ENCODE assay signal across 8 cellular contexts in genomic region chr1:11980676-11980972, GRCh38. TPM values are rescaled to one million over a fixed set of nuclear protein-coding genes. Genes with fewer than 3 reads are reported as not detected.
DNase-seq lines count a peak whose midpoint lies in the region; ATAC-seq and TF ChIP-seq lines count a peak whose summit lies in the region.

No MANE protein-coding gene starts in this region.

- no peaks in the 10 kb centered on the region for H3K9me3 Mint-ChIP-seq in activated T-helper 2 cell treated with anti-CD3 and anti-CD28 coated beads, Interferon-gamma antibody, Interleukin-2, Interleukin-4, amounts not matched to agents 10 μg/mL and 5 μg/mL and 100 μg/mL, durations not matched to agents 14 hours and 24 hours and 36 hours
- H3K9me3 Mint-ChIP-seq in immature natural killer cell = no peaks in the 10 kb centered on the region

- peak overlapping the region; percentile 84; the same call in 1 of the 2 replicates for H2AFZ ChIP-seq in SK-N-SH (ENCODE audit: low read depth)

- H3K4me1 Mint-ChIP-seq in activated T-helper 2 cell treated with anti-CD3 and anti-CD28 coated beads, Interferon-gamma antibody, Interleukin-2, Interleukin-4, amounts not matched to agents 10 μg/mL and 5 μg/mL and 100 μg/mL, durations not matched to agents 14 hours and 24 hours and 36 hours (ENCODE audit: low read depth) = peaks cover 29% of the 10 kb centered on the region
- peaks cover 41 to 52% of the 10 kb centered on the region in 2 donors for H3K4me1 Mint-ChIP-seq in immature natural killer cell

- DNase-seq in SK-N-SH = no peak
- DNase-seq in activated T-helper 2 cell treated with anti-CD3 and anti-CD28 coated beads, Interferon-gamma antibody, Interleukin-2, Interleukin-4, amounts not matched to agents 10 μg/mL and 5 μg/mL and 100 μg/mL, durations not matched to agents 14 hours and 24 hours and 36 hours (ENCODE audit: low spot score) = no peak
- DNase-seq in immature natural killer cell = no peak
- DNase-seq in suprapubic skin (ENCODE audit: low spot score in 2 of 2) = no peak

- CTCF ChIA-PET in SK-N-SH (lab: Yijun Ruan, JAX) = interaction anchor here (0.7 to 2.4 kb wide), 8 partner anchors 13 to 142 kb away, joined by 3 to 9 read pairs (median 3); no protein-coding TSS in a partner anchor

- H3K4me3 ChIP-seq in SK-N-SH (ENCODE audit: low read depth in 2 of 2, low read length in 1 of 2) (peak overlapping the region; percentile 80 to 96), suprapubic skin (peak overlapping the region; percentile 98)

- 0 out of 2 replicates have a peak, but pooled peaks cover 6% of the 10 kb centered on the region for H4K20me1 ChIP-seq in SK-N-SH (ENCODE audit: insufficient read depth)

- intact Hi-C loops in activated T-helper 2 cell treated with anti-CD3 and anti-CD28 coated beads, Interferon-gamma antibody, Interleukin-2, Interleukin-4, amounts not matched to agents 10 μg/mL and 5 μg/mL and 100 μg/mL, durations not matched to agents 14 hours and 24 hours and 36 hours (cut with micrococcal nuclease) = loop anchor here (2.0 to 5.0 kb wide), 3 partner anchors 38 to 73 kb away; partner anchors contain the start of genes MIIP and PLOD1

- TF ChIP-seq POLR2A in suprapubic skin (IDR thresholded peaks at IDR 0.05) (no peak), GM18505 (IDR thresholded peaks at IDR 0.05; ENCODE audit: borderline replicate concordance, extremely low read depth, insufficient read depth, insufficient read length) (no peak)

- peak overlapping the region; percentile 99 for H3K4me2 ChIP-seq in SK-N-SH

- H3K9me3 ChIP-seq in SK-N-SH (no peaks in the 10 kb centered on the region), suprapubic skin (no peaks in the 10 kb centered on the region)

- H3K27ac Mint-ChIP-seq in activated T-helper 2 cell treated with anti-CD3 and anti-CD28 coated beads, Interferon-gamma antibody, Interleukin-2, Interleukin-4, amounts not matched to agents 10 μg/mL and 5 μg/mL and 100 μg/mL, durations not matched to agents 14 hours and 24 hours and 36 hours = peak overlapping the region; percentile 97
- peak overlapping the region; percentile 87 to 98 (median 94) for H3K27ac Mint-ChIP-seq in immature natural killer cell

- no peak for TF ChIP-seq EP300 in SK-N-SH (IDR thresholded peaks at IDR 0.05; ENCODE audit: borderline replicate concordance in 1 of 2, low read depth in 1 of 2, low read length in 1 of 2)
- TF ChIP-seq EP300 in suprapubic skin (IDR thresholded peaks at IDR 0.05) = no peak

- H3K27me3 Mint-ChIP-seq in activated T-helper 2 cell treated with anti-CD3 and anti-CD28 coated beads, Interferon-gamma antibody, Interleukin-2, Interleukin-4, amounts not matched to agents 10 μg/mL and 5 μg/mL and 100 μg/mL, durations not matched to agents 14 hours and 24 hours and 36 hours (ENCODE audit: low read depth) = no peaks in the 10 kb centered on the region
- H3K27me3 Mint-ChIP-seq in immature natural killer cell (ENCODE audit: low read depth in 3 of 3) = peaks cover 0 to 11% (median 0%) of the 10 kb centered on the region in 3 donors

- no peak for TF ChIP-seq RAD21 in SK-N-SH (IDR thresholded peaks at IDR 0.05; ENCODE audit: low read length)

- TF ChIP-seq CTCF in SK-N-SH (IDR thresholded peaks at IDR 0.05) = no peak
- TF ChIP-seq CTCF in suprapubic skin (IDR thresholded peaks at IDR 0.05) = no peak

- ATAC-seq in SK-N-SH treated with all-trans-retinoic acid at 6 μM for 48 hours (no peak), GM18505 (IDR thresholded peaks at IDR 0.05; ENCODE audit: unreplicated experiment) (no peak), GM21737 (IDR thresholded peaks at IDR 0.05; ENCODE audit: unreplicated experiment) (no peak), GM18868 (IDR thresholded peaks at IDR 0.05; ENCODE audit: unreplicated experiment) (no peak)

- H3K9me2 ChIP-seq in SK-N-SH = no peaks in the 10 kb centered on the region

- H3K4me1 ChIP-seq in SK-N-SH (ENCODE audit: control insufficient read depth in 1 of 2, insufficient read depth in 2 of 2, low read depth in 1 of 2, low read length in 1 of 2) (peaks cover 27 to 34% of the 10 kb centered on the region in 2 experiments; a peak in 2 of 4 replicates), suprapubic skin (peaks cover 65% of the 10 kb centered on the region)

- POLR2A ChIA-PET in SK-N-SH (lab: Yijun Ruan, JAX) = interaction anchor here (0.5 to 3.5 kb wide), 7 partner anchors 30 to 398 kb away, joined by 3 to 37 read pairs (median 4); partner anchors contain the start of gene MIIP

- peaks cover 26% of the 10 kb centered on the region for H3F3A ChIP-seq in SK-N-SH (replicated peaks; ENCODE audit: insufficient read depth)

- H3K36me3 ChIP-seq in SK-N-SH (replicated peaks in 1 of 2; ENCODE audit: control insufficient read depth in 1 of 2, insufficient read depth in 2 of 2, low read length in 1 of 2) = peaks cover 22 to 28% of the 10 kb centered on the region in 2 experiments
- H3K36me3 ChIP-seq in suprapubic skin = peaks cover 27% of the 10 kb centered on the region

- H3K4me3 Mint-ChIP-seq in activated T-helper 2 cell treated with anti-CD3 and anti-CD28 coated beads, Interferon-gamma antibody, Interleukin-2, Interleukin-4, amounts not matched to agents 10 μg/mL and 5 μg/mL and 100 μg/mL, durations not matched to agents 14 hours and 24 hours and 36 hours (ENCODE audit: low read depth) = peak overlapping the region; percentile 96
- H3K4me3 Mint-ChIP-seq in immature natural killer cell = peak overlapping the region; percentile 91 to 97 (median 96)

- H3K36me3 Mint-ChIP-seq in activated T-helper 2 cell treated with anti-CD3 and anti-CD28 coated beads, Interferon-gamma antibody, Interleukin-2, Interleukin-4, amounts not matched to agents 10 μg/mL and 5 μg/mL and 100 μg/mL, durations not matched to agents 14 hours and 24 hours and 36 hours (ENCODE audit: low read depth) = peaks cover 30% of the 10 kb centered on the region
- peaks cover 0 to 8% (median 7%) of the 10 kb centered on the region in 3 donors for H3K36me3 Mint-ChIP-seq in immature natural killer cell

- no peaks in the 10 kb centered on the region for H3K27me3 ChIP-seq in SK-N-SH (ENCODE audit: insufficient read depth)
- no peaks in the 10 kb centered on the region for H3K27me3 ChIP-seq in suprapubic skin

- H3K79me2 ChIP-seq in SK-N-SH (ENCODE audit: insufficient read depth) = peaks cover 50% of the 10 kb centered on the region

- peak overlapping the region; percentile 78 to 85 for H3K27ac ChIP-seq in SK-N-SH (ENCODE audit: low read depth in 2 of 2, low read length in 1 of 2)
- H3K27ac ChIP-seq in suprapubic skin = peak overlapping the region; percentile 98

- WGBS in SK-N-SH (ENCODE audit: low lambda C conversion rate) = under 1% methylated on average over 12 of the region's 12 CpGs
- WGBS in suprapubic skin = 1% methylated on average over 12 of the region's 12 CpGs

- H3K9ac ChIP-seq in SK-N-SH = peak overlapping the region; percentile 95

TF ChIP-seq in SK-N-SH, 30 proteins besides CTCF, POLR2A, EP300 and RAD21 (continues in another document):
- TF ChIP-seq MXI1 (IDR thresholded peaks at IDR 0.05; ENCODE audit: low read depth, low read length) (no peak; the same call in 1 of the 2 replicates), EZH2phosphoT487 (IDR thresholded peaks at IDR 0.05; ENCODE audit: borderline replicate concordance, low read depth) (no peak), TEAD4 (IDR thresholded peaks at IDR 0.05; ENCODE audit: borderline replicate concordance, insufficient read depth) (no peak), NRF1 (IDR thresholded peaks at IDR 0.05; ENCODE audit: low read depth, low read length) (no peak), JUND (IDR thresholded peaks at IDR 0.05) (no peak)

TF ChIP-seq in SK-N-SH treated with all-trans-retinoic acid at 6 μM for 48 hours, 23 proteins besides CTCF, POLR2A, EP300 and RAD21 (continues in another document):
- TF ChIP-seq ESRRG (CRISPR knock-in tag; IDR thresholded peaks at IDR 0.05) = no peak

RNA-seq across cellular contexts. Expression of gene MFN2, which starts 0.4 kb away (rescaled TPM):
- 43.2 and 46.1 TPM in 2 replicates for polyA plus RNA-seq in SK-N-SH (2012; rRNA removed)
- polyA plus RNA-seq in SK-N-SH (2012; cell fraction: cytosol; rRNA removed) = 31.0 and 37.2 TPM in 2 replicates
- 56.3 and 62.9 TPM in 2 replicates for polyA plus RNA-seq in SK-N-SH (2012; cell fraction: nucleus; rRNA removed)
- total RNA-seq in activated T-helper 2 cell treated with anti-CD3 and anti-CD28 coated beads, Interferon-gamma antibody, Interleukin-2, Interleukin-4, amounts not matched to agents 10 μg/mL and 5 μg/mL and 100 μg/mL, durations not matched to agents 14 hours and 24 hours and 36 hours = 67.9 and 69.5 TPM in 2 replicates
- polyA plus RNA-seq in immature natural killer cell = 10 to 100 TPM; 34.9 to 55.9 (median 37.7) TPM
- total RNA-seq in suprapubic skin = 100 to 1,000 TPM; 106 to 146 (median 124) TPM

RNA-seq across cellular contexts. Expression of gene MIIP, which starts 38.7 kb away (rescaled TPM):
- 24.0 and 25.6 TPM in 2 replicates for polyA plus RNA-seq in SK-N-SH (2012; rRNA removed)
- polyA plus RNA-seq in SK-N-SH (2012; cell fraction: cytosol; rRNA removed) = 6.1 and 11.1 TPM in 2 replicates
- 128 and 148 TPM in 2 replicates for polyA plus RNA-seq in SK-N-SH (2012; cell fraction: nucleus; rRNA removed)
- total RNA-seq in activated T-helper 2 cell treated with anti-CD3 and anti-CD28 coated beads, Interferon-gamma antibody, Interleukin-2, Interleukin-4, amounts not matched to agents 10 μg/mL and 5 μg/mL and 100 μg/mL, durations not matched to agents 14 hours and 24 hours and 36 hours = 85.8 and 91.2 TPM in 2 replicates
- 10 to 100 TPM; 29.0 to 34.4 (median 32.4) TPM for polyA plus RNA-seq in immature natural killer cell
- total RNA-seq in suprapubic skin = 10 to 100 TPM; 31.1 to 40.3 (median 35.9) TPM

RNA-seq across cellular contexts. Expression of gene PLOD1, which starts 46.1 kb away (rescaled TPM):
- polyA plus RNA-seq in SK-N-SH (2012; rRNA removed) (204 and 257 TPM in 2 replicates), immature natural killer cell (10 to 100 TPM; 36.2 to 81.9 (median 73.8) TPM)
- 102 and 163 TPM in 2 replicates for polyA plus RNA-seq in SK-N-SH (2012; cell fraction: cytosol; rRNA removed)
- 216 and 265 TPM in 2 replicates for polyA plus RNA-seq in SK-N-SH (2012; cell fraction: nucleus; rRNA removed)
- 39.4 and 44.0 TPM in 2 replicates for total RNA-seq in activated T-helper 2 cell treated with anti-CD3 and anti-CD28 coated beads, Interferon-gamma antibody, Interleukin-2, Interleukin-4, amounts not matched to agents 10 μg/mL and 5 μg/mL and 100 μg/mL, durations not matched to agents 14 hours and 24 hours and 36 hours
- total RNA-seq in suprapubic skin = 10 to 100 TPM; 26.7 to 47.6 (median 37.7) TPM

RNA-seq across cellular contexts. Expression of gene KIAA2013, which starts 54.4 kb away (rescaled TPM):
- 66.1 and 67.9 TPM in 2 replicates for polyA plus RNA-seq in SK-N-SH (2012; rRNA removed)
- polyA plus RNA-seq in SK-N-SH (2012; cell fraction: cytosol; rRNA removed) = 33.3 and 49.7 TPM in 2 replicates
- polyA plus RNA-seq in SK-N-SH (2012; cell fraction: nucleus; rRNA removed) = 44.1 and 55.1 TPM in 2 replicates
- 36.2 and 37.4 TPM in 2 replicates for total RNA-seq in activated T-helper 2 cell treated with anti-CD3 and anti-CD28 coated beads, Interferon-gamma antibody, Interleukin-2, Interleukin-4, amounts not matched to agents 10 μg/mL and 5 μg/mL and 100 μg/mL, durations not matched to agents 14 hours and 24 hours and 36 hours
- 10 to 100 TPM; 47.4 to 78.3 (median 52.0) TPM for polyA plus RNA-seq in immature natural killer cell
- total RNA-seq in suprapubic skin = 10 to 100 TPM; 59.5 to 98.4 (median 78.8) TPM
